Comparison of ENCODE assay signal across 1 cellular context in the genomic region with DNA sequence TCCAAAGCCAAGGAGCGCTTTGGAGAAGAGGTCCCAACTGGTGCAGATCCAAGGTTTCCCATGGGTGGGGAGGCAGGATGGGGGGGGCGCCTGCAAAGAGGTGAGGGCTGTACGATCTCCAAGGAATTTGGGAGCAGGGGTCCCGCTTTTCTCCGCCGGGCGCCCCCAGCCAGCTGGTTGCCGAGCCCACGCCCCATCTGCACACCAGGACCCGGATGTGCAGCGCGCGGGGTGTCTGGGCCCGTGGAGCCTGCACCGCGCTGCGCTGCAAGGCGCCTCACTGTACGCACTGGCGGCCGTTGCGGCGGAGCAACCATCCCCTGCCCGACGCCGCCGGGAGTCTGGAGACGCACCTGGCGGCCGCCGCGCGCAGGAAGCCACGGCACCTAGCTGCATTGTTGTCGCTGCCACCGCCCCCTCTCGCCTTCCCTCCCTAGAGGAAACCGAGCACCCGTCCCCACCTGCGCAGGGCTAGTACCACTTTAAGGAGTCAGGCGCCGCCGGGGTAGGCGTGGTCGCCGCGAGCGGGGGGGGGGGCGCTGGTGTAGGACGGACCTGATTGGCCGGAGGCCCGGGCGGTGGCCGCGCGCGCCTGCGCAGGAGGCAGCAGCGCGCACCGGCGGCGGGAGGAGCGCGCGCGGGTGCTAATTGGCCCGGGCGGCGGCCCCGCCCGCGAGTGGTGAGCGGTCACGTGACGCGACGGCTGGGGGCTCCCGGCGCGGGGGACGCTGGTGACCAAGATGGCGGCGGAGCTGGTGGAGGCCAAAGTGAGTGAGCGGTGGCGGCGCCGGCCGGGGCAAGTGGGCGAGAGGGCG.
TF ChIP-seq lines count a peak whose summit lies in the region.

Gene PIAS4 (plus strand): TSS at position 716 of the 815 bp plus-strand sequence. CDS start 25 bp downstream, at position 741.

TF ChIP-seq in K562, 482 proteins besides CTCF, POLR2A, EP300 and RAD21 (continued from another document and continues in another):
- TF ChIP-seq, protein P1, sequence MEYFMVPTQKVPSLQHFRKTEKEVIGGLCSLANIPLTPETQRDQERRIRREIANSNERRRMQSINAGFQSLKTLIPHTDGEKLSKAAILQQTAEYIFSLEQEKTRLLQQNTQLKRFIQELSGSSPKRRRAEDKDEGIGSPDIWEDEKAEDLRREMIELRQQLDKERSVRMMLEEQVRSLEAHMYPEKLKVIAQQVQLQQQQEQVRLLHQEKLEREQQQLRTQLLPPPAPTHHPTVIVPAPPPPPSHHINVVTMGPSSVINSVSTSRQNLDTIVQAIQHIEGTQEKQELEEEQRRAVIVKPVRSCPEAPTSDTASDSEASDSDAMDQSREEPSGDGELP (CRISPR knock-in tag; IDR thresholded peaks at IDR 0.05; ENCODE audit: borderline replicate concordance) = peak; percentile 95
- no peak for TF ChIP-seq NFRKB (IDR thresholded peaks at IDR 0.05; ENCODE audit: low read depth)
- peak; percentile 77; the same call in 1 of the 2 replicates for TF ChIP-seq KLF1 (tag; IDR thresholded peaks at IDR 0.05)
- TF ChIP-seq EP400 (IDR thresholded peaks at IDR 0.05) = peak; percentile 80
- TF ChIP-seq, protein P2, sequence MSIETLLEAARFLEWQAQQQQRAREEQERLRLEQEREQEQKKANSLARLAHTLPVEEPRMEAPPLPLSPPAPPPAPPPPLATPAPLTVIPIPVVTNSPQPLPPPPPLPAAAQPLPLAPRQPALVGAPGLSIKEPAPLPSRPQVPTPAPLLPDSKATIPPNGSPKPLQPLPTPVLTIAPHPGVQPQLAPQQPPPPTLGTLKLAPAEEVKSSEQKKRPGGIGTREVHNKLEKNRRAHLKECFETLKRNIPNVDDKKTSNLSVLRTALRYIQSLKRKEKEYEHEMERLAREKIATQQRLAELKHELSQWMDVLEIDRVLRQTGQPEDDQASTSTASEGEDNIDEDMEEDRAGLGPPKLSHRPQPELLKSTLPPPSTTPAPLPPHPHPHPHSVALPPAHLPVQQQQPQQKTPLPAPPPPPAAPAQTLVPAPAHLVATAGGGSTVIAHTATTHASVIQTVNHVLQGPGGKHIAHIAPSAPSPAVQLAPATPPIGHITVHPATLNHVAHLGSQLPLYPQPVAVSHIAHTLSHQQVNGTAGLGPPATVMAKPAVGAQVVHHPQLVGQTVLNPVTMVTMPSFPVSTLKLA (conservative IDR thresholded peaks at IDR 0.05) = peak; percentile 79 to 88
- TF ChIP-seq LCOR (CRISPR knock-in tag; IDR thresholded peaks at IDR 0.05) = peak; percentile 40; the same call in 1 of the 2 replicates
- TF ChIP-seq PHF8 (IDR thresholded peaks at IDR 0.05; ENCODE audit: borderline replicate concordance, low read length) = peak; percentile 90; the same call in 1 of the 2 replicates
- no peak for TF ChIP-seq NR3C1 (CRISPR knock-in tag; IDR thresholded peaks at IDR 0.05)
- 0 out of 2 replicates have a peak, but pooled peaks have one; percentile 17 for TF ChIP-seq ZBTB17 (CRISPR knock-in tag; IDR thresholded peaks at IDR 0.05)
- no peak for TF ChIP-seq BACH1 (tag; IDR thresholded peaks at IDR 0.05)
- TF ChIP-seq, protein P3, sequence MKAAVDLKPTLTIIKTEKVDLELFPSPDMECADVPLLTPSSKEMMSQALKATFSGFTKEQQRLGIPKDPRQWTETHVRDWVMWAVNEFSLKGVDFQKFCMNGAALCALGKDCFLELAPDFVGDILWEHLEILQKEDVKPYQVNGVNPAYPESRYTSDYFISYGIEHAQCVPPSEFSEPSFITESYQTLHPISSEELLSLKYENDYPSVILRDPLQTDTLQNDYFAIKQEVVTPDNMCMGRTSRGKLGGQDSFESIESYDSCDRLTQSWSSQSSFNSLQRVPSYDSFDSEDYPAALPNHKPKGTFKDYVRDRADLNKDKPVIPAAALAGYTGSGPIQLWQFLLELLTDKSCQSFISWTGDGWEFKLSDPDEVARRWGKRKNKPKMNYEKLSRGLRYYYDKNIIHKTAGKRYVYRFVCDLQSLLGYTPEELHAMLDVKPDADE (conservative IDR thresholded peaks at IDR 0.05; ENCODE audit: control insufficient read depth, low read depth, low read length) = peak; percentile 78; the same call in 1 of the 2 replicates
- TF ChIP-seq FOXP1 (CRISPR knock-in tag; IDR thresholded peaks at IDR 0.05) = 0 out of 2 replicates have a peak, but pooled peaks have one; percentile 75
- TF ChIP-seq, protein P4, sequence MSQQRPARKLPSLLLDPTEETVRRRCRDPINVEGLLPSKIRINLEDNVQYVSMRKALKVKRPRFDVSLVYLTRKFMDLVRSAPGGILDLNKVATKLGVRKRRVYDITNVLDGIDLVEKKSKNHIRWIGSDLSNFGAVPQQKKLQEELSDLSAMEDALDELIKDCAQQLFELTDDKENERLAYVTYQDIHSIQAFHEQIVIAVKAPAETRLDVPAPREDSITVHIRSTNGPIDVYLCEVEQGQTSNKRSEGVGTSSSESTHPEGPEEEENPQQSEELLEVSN (IDR thresholded peaks at IDR 0.05; ENCODE audit: borderline replicate concordance in 1 of 2, extremely low read depth in 1 of 2, insufficient read depth in 1 of 2, insufficient read length in 1 of 2, low read depth in 1 of 2, low read length in 1 of 2, poor library complexity in 1 of 2, severe bottlenecking in 1 of 2) = peak; percentile 47 to 84
- no peak for TF ChIP-seq BRF2 (IDR thresholded peaks at IDR 0.05; ENCODE audit: borderline replicate concordance, insufficient read depth, insufficient read length)
- TF ChIP-seq LARP7 (IDR thresholded peaks at IDR 0.05) = no peak
- peak; percentile 65; the same call in 1 of the 2 replicates for TF ChIP-seq SMAD4 (CRISPR knock-in tag; conservative IDR thresholded peaks at IDR 0.05)
- no peak for TF ChIP-seq HSF4 (CRISPR knock-in tag; IDR thresholded peaks at IDR 0.05; ENCODE audit: borderline replicate concordance)
- TF ChIP-seq KAT7 (CRISPR knock-in tag; IDR thresholded peaks at IDR 0.05; ENCODE audit: borderline replicate concordance) = peak; percentile 56; the same call in 1 of the 2 replicates
- TF ChIP-seq CSDE1 (IDR thresholded peaks at IDR 0.05) = no peak
- TF ChIP-seq ZNF133 (CRISPR knock-in tag; IDR thresholded peaks at IDR 0.05) = peak; percentile 76; the same call in 1 of the 2 replicates
- TF ChIP-seq SLC30A9 (CRISPR knock-in tag; IDR thresholded peaks at IDR 0.05) = no peak
- TF ChIP-seq DNMT1 (IDR thresholded peaks at IDR 0.05) = no peak
- 0 out of 2 replicates have a peak, but pooled peaks have one; percentile 33 for TF ChIP-seq ZNF583 (CRISPR knock-in tag; IDR thresholded peaks at IDR 0.05)
- TF ChIP-seq ZNF134 (CRISPR knock-in tag; conservative IDR thresholded peaks at IDR 0.05) = no peak
- TF ChIP-seq RNF2 (IDR thresholded peaks at IDR 0.05) = 0 out of 2 replicates have a peak, but pooled peaks have one; percentile 14
- peak; percentile 83 for TF ChIP-seq CCNT2 (IDR thresholded peaks at IDR 0.05; ENCODE audit: borderline replicate concordance, extremely low read depth, insufficient read length, low read depth, low read length)
- 0 out of 2 replicates have a peak, but pooled peaks have one; percentile 31 for TF ChIP-seq TAF7 (tag; IDR thresholded peaks at IDR 0.05)
- no peak for TF ChIP-seq TRIM24 (IDR thresholded peaks at IDR 0.05)
- peak; percentile 68 for TF ChIP-seq GABPB1 (CRISPR knock-in tag; IDR thresholded peaks at IDR 0.05)
- TF ChIP-seq, protein P5, sequence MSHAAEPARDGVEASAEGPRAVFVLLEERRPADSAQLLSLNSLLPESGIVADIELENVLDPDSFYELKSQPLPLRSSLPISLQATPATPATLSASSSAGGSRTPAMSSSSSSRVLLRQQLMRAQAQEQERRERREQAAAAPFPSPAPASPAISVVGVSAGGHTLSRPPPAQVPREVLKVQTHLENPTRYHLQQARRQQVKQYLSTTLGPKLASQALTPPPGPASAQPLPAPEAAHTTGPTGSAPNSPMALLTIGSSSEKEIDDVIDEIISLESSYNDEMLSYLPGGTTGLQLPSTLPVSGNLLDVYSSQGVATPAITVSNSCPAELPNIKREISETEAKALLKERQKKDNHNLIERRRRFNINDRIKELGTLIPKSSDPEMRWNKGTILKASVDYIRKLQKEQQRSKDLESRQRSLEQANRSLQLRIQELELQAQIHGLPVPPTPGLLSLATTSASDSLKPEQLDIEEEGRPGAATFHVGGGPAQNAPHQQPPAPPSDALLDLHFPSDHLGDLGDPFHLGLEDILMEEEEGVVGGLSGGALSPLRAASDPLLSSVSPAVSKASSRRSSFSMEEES (CRISPR knock-in tag; IDR thresholded peaks at IDR 0.05) = peak; percentile 99
- peak; percentile 98 for TF ChIP-seq CTBP1 (IDR thresholded peaks at IDR 0.05; ENCODE audit: borderline replicate concordance)
- 0 out of 2 replicates have a peak, but pooled peaks have one; percentile 6 for TF ChIP-seq ARID1B (IDR thresholded peaks at IDR 0.05)
- TF ChIP-seq PPARD (CRISPR knock-in tag; IDR thresholded peaks at IDR 0.05) = no peak
- TF ChIP-seq GATAD2B (IDR thresholded peaks at IDR 0.05; ENCODE audit: borderline replicate concordance) = peak; percentile 72; the same call in 1 of the 2 replicates
- TF ChIP-seq HCFC1 (IDR thresholded peaks at IDR 0.05; ENCODE audit: low read depth, low read length) = peak; percentile 42; the same call in 1 of the 2 replicates
- TF ChIP-seq ETV5 (CRISPR knock-in tag; IDR thresholded peaks at IDR 0.05; ENCODE audit: low read depth) = 0 out of 2 replicates have a peak, but pooled peaks have one; percentile 44
- peak; percentile 41 for TF ChIP-seq FIP1L1 (IDR thresholded peaks at IDR 0.05; ENCODE audit: low read depth, low read length, poor library complexity, severe bottlenecking)
- no peak for TF ChIP-seq ZNF253 (CRISPR knock-in tag; conservative IDR thresholded peaks at IDR 0.05)
- TF ChIP-seq, protein P6, sequence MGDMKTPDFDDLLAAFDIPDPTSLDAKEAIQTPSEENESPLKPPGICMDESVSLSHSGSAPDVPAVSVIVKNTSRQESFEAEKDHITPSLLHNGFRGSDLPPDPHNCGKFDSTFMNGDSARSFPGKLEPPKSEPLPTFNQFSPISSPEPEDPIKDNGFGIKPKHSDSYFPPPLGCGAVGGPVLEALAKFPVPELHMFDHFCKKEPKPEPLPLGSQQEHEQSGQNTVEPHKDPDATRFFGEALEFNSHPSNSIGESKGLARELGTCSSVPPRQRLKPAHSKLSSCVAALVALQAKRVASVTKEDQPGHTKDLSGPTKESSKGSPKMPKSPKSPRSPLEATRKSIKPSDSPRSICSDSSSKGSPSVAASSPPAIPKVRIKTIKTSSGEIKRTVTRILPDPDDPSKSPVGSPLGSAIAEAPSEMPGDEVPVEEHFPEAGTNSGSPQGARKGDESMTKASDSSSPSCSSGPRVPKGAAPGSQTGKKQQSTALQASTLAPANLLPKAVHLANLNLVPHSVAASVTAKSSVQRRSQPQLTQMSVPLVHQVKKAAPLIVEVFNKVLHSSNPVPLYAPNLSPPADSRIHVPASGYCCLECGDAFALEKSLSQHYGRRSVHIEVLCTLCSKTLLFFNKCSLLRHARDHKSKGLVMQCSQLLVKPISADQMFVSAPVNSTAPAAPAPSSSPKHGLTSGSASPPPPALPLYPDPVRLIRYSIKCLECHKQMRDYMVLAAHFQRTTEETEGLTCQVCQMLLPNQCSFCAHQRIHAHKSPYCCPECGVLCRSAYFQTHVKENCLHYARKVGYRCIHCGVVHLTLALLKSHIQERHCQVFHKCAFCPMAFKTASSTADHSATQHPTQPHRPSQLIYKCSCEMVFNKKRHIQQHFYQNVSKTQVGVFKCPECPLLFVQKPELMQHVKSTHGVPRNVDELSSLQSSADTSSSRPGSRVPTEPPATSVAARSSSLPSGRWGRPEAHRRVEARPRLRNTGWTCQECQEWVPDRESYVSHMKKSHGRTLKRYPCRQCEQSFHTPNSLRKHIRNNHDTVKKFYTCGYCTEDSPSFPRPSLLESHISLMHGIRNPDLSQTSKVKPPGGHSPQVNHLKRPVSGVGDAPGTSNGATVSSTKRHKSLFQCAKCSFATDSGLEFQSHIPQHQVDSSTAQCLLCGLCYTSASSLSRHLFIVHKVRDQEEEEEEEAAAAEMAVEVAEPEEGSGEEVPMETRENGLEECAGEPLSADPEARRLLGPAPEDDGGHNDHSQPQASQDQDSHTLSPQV (IDR thresholded peaks at IDR 0.05) = 0 out of 2 replicates have a peak, but pooled peaks have one; percentile 23
- peak; percentile 44; the same call in 1 of the 2 replicates for TF ChIP-seq ZNF511 (CRISPR knock-in tag; IDR thresholded peaks at IDR 0.05)
- TF ChIP-seq ATF7 (IDR thresholded peaks at IDR 0.05) = peak; percentile 80
- TF ChIP-seq SRSF9 (IDR thresholded peaks at IDR 0.05; ENCODE audit: borderline replicate concordance, low read depth, low read length) = no peak
- TF ChIP-seq, protein P7, sequence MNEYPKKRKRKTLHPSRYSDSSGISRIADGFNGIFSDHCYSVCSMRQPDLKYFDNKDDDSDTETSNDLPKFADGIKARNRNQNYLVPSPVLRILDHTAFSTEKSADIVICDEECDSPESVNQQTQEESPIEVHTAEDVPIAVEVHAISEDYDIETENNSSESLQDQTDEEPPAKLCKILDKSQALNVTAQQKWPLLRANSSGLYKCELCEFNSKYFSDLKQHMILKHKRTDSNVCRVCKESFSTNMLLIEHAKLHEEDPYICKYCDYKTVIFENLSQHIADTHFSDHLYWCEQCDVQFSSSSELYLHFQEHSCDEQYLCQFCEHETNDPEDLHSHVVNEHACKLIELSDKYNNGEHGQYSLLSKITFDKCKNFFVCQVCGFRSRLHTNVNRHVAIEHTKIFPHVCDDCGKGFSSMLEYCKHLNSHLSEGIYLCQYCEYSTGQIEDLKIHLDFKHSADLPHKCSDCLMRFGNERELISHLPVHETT (CRISPR knock-in tag; conservative IDR thresholded peaks at IDR 0.05 in 1 of 2, IDR thresholded peaks at IDR 0.05 in 1 of 2) = peak in 1 of 2 experiments; percentile 38; a peak in 1 of 4 replicates
- TF ChIP-seq, protein P8, sequence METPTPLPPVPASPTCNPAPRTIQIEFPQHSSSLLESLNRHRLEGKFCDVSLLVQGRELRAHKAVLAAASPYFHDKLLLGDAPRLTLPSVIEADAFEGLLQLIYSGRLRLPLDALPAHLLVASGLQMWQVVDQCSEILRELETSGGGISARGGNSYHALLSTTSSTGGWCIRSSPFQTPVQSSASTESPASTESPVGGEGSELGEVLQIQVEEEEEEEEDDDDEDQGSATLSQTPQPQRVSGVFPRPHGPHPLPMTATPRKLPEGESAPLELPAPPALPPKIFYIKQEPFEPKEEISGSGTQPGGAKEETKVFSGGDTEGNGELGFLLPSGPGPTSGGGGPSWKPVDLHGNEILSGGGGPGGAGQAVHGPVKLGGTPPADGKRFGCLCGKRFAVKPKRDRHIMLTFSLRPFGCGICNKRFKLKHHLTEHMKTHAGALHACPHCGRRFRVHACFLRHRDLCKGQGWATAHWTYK (CRISPR knock-in tag; IDR thresholded peaks at IDR 0.05) = peak; percentile 26; the same call in 1 of the 2 replicates
- 0 out of 2 replicates have a peak, but pooled peaks have one; percentile 56 for TF ChIP-seq ZNF76 (CRISPR knock-in tag; IDR thresholded peaks at IDR 0.05; ENCODE audit: borderline replicate concordance)
